ENCODE assay signal across 1 cellular context in the genomic region with DNA sequence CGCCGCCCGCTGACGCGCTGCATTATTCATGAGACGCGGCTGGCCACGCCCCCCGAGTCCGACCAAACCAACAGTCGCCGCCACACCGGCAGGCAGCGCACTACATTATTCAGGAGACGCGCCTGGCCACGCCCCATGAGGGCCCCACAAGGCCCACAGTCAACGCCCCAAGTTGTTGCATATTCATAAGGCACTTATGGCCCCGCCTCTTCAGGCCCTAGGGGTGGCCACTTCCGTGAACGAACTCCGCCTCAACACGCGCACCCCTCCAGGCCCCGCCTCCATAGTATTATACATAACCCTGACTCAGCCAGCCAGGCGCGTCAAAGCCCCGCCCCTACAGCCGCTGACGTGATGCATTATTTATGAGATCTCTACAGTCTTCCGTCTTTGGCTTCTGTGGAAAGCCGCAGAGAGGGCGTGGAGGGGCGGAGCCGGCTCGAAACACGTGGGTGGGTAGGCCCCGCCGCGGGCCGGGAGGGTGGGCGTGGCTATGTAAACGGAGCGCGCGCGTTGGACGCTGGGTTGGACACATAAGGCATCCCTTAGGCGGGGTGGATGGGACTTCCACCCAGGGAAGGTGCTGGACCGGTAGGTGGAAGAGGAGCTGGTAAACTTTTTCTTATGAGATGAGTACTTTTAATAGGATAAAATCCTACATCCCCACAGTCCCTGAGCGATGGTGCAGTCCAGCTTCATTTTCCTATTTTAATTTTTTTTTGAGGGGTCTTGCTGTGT.
TF ChIP-seq lines count a peak whose summit lies in the region.

No MANE protein-coding gene starts in this region.

TF ChIP-seq in HepG2, 621 proteins besides CTCF, POLR2A, EP300 and RAD21 (continued from another document and continues in another):
- TF ChIP-seq, protein P1, sequence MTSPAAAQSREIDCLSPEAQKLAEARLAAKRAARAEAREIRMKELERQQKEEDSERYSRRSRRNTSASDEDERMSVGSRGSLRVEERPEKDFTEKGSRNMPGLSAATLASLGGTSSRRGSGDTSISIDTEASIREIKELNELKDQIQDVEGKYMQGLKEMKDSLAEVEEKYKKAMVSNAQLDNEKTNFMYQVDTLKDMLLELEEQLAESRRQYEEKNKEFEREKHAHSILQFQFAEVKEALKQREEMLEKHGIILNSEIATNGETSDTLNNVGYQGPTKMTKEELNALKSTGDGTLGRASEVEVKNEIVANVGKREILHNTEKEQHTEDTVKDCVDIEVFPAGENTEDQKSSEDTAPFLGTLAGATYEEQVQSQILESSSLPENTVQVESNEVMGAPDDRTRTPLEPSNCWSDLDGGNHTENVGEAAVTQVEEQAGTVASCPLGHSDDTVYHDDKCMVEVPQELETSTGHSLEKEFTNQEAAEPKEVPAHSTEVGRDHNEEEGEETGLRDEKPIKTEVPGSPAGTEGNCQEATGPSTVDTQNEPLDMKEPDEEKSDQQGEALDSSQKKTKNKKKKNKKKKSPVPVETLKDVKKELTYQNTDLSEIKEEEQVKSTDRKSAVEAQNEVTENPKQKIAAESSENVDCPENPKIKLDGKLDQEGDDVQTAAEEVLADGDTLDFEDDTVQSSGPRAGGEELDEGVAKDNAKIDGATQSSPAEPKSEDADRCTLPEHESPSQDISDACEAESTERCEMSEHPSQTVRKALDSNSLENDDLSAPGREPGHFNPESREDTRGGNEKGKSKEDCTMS (CRISPR knock-in tag; conservative IDR thresholded peaks at IDR 0.05), result no peak
- TF ChIP-seq NR2F2 (IDR thresholded peaks at IDR 0.05; ENCODE audit: borderline replicate concordance, low read depth) (no peak), ZNF75D (CRISPR knock-in tag; IDR thresholded peaks at IDR 0.05; ENCODE audit: borderline replicate concordance) (no peak), AGO1 (IDR thresholded peaks at IDR 0.05; ENCODE audit: low read depth, low read length, poor library complexity, severe bottlenecking) (peak; percentile 53), PITX1 (CRISPR knock-in tag; IDR thresholded peaks at IDR 0.05) (no peak), WIZ (CRISPR knock-in tag; IDR thresholded peaks at IDR 0.05) (no peak), ZNF772 (CRISPR knock-in tag; IDR thresholded peaks at IDR 0.05) (no peak), ZNF383 (CRISPR knock-in tag; IDR thresholded peaks at IDR 0.05; ENCODE audit: borderline replicate concordance) (no peak), FOXO1 (CRISPR knock-in tag; IDR thresholded peaks at IDR 0.05) (no peak), NCOA2 (CRISPR knock-in tag; IDR thresholded peaks at IDR 0.05) (no peak), ZNF251 (CRISPR knock-in tag; IDR thresholded peaks at IDR 0.05) (no peak), ZNF558 (CRISPR knock-in tag; IDR thresholded peaks at IDR 0.05; ENCODE audit: borderline replicate concordance) (no peak), FIP1L1 (IDR thresholded peaks at IDR 0.05; ENCODE audit: borderline replicate concordance, insufficient read depth, low read depth, low read length) (no peak), ZNF792 (CRISPR knock-in tag; IDR thresholded peaks at IDR 0.05) (no peak), ZNF431 (CRISPR knock-in tag; IDR thresholded peaks at IDR 0.05; ENCODE audit: borderline replicate concordance, low read depth) (no peak), ZNF713 (CRISPR knock-in tag; IDR thresholded peaks at IDR 0.05) (no peak), KLF13 (CRISPR knock-in tag; IDR thresholded peaks at IDR 0.05) (no peak), HNRNPUL1 (IDR thresholded peaks at IDR 0.05; ENCODE audit: low read depth, low read length) (no peak), ZNF552 (CRISPR knock-in tag; IDR thresholded peaks at IDR 0.05; ENCODE audit: borderline replicate concordance) (no peak), MED1 (CRISPR knock-in tag; IDR thresholded peaks at IDR 0.05) (peak; percentile 42; the same call in 1 of the 2 replicates), ZKSCAN1 (IDR thresholded peaks at IDR 0.05; ENCODE audit: low read length) (no peak), SAFB2 (CRISPR knock-in tag; IDR thresholded peaks at IDR 0.05; ENCODE audit: borderline replicate concordance, low read depth) (no peak), YEATS2 (CRISPR knock-in tag; IDR thresholded peaks at IDR 0.05; ENCODE audit: borderline replicate concordance) (no peak), MAFF (IDR thresholded peaks at IDR 0.05; ENCODE audit: low read depth, low read length) (peak; percentile 62), NKX3-1 (CRISPR knock-in tag; IDR thresholded peaks at IDR 0.05) (no peak), ZNF567 (CRISPR knock-in tag; IDR thresholded peaks at IDR 0.05; ENCODE audit: borderline replicate concordance) (no peak), GFI1 (CRISPR knock-in tag; IDR thresholded peaks at IDR 0.05; ENCODE audit: borderline replicate concordance) (no peak), GABPB1 (CRISPR knock-in tag; IDR thresholded peaks at IDR 0.05) (peak; percentile 37; the same call in 1 of the 2 replicates), RFXANK (CRISPR knock-in tag; IDR thresholded peaks at IDR 0.05) (no peak)
- TF ChIP-seq, protein P2, sequence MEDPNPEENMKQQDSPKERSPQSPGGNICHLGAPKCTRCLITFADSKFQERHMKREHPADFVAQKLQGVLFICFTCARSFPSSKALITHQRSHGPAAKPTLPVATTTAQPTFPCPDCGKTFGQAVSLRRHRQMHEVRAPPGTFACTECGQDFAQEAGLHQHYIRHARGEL (CRISPR knock-in tag; IDR thresholded peaks at IDR 0.05), result no peak
- TF ChIP-seq, protein P3, sequence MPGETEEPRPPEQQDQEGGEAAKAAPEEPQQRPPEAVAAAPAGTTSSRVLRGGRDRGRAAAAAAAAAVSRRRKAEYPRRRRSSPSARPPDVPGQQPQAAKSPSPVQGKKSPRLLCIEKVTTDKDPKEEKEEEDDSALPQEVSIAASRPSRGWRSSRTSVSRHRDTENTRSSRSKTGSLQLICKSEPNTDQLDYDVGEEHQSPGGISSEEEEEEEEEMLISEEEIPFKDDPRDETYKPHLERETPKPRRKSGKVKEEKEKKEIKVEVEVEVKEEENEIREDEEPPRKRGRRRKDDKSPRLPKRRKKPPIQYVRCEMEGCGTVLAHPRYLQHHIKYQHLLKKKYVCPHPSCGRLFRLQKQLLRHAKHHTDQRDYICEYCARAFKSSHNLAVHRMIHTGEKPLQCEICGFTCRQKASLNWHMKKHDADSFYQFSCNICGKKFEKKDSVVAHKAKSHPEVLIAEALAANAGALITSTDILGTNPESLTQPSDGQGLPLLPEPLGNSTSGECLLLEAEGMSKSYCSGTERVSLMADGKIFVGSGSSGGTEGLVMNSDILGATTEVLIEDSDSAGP (CRISPR knock-in tag; IDR thresholded peaks at IDR 0.05; ENCODE audit: borderline replicate concordance), result no peak
- TF ChIP-seq, protein P4, sequence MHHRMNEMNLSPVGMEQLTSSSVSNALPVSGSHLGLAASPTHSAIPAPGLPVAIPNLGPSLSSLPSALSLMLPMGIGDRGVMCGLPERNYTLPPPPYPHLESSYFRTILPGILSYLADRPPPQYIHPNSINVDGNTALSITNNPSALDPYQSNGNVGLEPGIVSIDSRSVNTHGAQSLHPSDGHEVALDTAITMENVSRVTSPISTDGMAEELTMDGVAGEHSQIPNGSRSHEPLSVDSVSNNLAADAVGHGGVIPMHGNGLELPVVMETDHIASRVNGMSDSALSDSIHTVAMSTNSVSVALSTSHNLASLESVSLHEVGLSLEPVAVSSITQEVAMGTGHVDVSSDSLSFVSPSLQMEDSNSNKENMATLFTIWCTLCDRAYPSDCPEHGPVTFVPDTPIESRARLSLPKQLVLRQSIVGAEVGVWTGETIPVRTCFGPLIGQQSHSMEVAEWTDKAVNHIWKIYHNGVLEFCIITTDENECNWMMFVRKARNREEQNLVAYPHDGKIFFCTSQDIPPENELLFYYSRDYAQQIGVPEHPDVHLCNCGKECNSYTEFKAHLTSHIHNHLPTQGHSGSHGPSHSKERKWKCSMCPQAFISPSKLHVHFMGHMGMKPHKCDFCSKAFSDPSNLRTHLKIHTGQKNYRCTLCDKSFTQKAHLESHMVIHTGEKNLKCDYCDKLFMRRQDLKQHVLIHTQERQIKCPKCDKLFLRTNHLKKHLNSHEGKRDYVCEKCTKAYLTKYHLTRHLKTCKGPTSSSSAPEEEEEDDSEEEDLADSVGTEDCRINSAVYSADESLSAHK (CRISPR knock-in tag; IDR thresholded peaks at IDR 0.05; ENCODE audit: borderline replicate concordance), result no peak
- TF ChIP-seq, protein P5, sequence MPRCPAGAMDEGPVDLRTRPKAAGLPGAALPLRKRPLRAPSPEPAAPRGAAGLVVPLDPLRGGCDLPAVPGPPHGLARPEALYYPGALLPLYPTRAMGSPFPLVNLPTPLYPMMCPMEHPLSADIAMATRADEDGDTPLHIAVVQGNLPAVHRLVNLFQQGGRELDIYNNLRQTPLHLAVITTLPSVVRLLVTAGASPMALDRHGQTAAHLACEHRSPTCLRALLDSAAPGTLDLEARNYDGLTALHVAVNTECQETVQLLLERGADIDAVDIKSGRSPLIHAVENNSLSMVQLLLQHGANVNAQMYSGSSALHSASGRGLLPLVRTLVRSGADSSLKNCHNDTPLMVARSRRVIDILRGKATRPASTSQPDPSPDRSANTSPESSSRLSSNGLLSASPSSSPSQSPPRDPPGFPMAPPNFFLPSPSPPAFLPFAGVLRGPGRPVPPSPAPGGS (CRISPR knock-in tag; IDR thresholded peaks at IDR 0.05), result no peak
- TF ChIP-seq, protein P6, sequence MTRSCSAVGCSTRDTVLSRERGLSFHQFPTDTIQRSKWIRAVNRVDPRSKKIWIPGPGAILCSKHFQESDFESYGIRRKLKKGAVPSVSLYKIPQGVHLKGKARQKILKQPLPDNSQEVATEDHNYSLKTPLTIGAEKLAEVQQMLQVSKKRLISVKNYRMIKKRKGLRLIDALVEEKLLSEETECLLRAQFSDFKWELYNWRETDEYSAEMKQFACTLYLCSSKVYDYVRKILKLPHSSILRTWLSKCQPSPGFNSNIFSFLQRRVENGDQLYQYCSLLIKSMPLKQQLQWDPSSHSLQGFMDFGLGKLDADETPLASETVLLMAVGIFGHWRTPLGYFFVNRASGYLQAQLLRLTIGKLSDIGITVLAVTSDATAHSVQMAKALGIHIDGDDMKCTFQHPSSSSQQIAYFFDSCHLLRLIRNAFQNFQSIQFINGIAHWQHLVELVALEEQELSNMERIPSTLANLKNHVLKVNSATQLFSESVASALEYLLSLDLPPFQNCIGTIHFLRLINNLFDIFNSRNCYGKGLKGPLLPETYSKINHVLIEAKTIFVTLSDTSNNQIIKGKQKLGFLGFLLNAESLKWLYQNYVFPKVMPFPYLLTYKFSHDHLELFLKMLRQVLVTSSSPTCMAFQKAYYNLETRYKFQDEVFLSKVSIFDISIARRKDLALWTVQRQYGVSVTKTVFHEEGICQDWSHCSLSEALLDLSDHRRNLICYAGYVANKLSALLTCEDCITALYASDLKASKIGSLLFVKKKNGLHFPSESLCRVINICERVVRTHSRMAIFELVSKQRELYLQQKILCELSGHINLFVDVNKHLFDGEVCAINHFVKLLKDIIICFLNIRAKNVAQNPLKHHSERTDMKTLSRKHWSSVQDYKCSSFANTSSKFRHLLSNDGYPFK (CRISPR knock-in tag; IDR thresholded peaks at IDR 0.05; ENCODE audit: borderline replicate concordance), result no peak
- TF ChIP-seq, protein P7, sequence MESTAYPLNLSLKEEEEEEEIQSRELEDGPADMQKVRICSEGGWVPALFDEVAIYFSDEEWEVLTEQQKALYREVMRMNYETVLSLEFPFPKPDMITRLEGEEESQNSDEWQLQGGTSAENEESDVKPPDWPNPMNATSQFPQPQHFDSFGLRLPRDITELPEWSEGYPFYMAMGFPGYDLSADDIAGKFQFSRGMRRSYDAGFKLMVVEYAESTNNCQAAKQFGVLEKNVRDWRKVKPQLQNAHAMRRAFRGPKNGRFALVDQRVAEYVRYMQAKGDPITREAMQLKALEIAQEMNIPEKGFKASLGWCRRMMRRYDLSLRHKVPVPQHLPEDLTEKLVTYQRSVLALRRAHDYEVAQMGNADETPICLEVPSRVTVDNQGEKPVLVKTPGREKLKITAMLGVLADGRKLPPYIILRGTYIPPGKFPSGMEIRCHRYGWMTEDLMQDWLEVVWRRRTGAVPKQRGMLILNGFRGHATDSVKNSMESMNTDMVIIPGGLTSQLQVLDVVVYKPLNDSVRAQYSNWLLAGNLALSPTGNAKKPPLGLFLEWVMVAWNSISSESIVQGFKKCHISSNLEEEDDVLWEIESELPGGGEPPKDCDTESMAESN (CRISPR knock-in tag; conservative IDR thresholded peaks at IDR 0.05), result peak; percentile 76
- TF ChIP-seq, protein P8, sequence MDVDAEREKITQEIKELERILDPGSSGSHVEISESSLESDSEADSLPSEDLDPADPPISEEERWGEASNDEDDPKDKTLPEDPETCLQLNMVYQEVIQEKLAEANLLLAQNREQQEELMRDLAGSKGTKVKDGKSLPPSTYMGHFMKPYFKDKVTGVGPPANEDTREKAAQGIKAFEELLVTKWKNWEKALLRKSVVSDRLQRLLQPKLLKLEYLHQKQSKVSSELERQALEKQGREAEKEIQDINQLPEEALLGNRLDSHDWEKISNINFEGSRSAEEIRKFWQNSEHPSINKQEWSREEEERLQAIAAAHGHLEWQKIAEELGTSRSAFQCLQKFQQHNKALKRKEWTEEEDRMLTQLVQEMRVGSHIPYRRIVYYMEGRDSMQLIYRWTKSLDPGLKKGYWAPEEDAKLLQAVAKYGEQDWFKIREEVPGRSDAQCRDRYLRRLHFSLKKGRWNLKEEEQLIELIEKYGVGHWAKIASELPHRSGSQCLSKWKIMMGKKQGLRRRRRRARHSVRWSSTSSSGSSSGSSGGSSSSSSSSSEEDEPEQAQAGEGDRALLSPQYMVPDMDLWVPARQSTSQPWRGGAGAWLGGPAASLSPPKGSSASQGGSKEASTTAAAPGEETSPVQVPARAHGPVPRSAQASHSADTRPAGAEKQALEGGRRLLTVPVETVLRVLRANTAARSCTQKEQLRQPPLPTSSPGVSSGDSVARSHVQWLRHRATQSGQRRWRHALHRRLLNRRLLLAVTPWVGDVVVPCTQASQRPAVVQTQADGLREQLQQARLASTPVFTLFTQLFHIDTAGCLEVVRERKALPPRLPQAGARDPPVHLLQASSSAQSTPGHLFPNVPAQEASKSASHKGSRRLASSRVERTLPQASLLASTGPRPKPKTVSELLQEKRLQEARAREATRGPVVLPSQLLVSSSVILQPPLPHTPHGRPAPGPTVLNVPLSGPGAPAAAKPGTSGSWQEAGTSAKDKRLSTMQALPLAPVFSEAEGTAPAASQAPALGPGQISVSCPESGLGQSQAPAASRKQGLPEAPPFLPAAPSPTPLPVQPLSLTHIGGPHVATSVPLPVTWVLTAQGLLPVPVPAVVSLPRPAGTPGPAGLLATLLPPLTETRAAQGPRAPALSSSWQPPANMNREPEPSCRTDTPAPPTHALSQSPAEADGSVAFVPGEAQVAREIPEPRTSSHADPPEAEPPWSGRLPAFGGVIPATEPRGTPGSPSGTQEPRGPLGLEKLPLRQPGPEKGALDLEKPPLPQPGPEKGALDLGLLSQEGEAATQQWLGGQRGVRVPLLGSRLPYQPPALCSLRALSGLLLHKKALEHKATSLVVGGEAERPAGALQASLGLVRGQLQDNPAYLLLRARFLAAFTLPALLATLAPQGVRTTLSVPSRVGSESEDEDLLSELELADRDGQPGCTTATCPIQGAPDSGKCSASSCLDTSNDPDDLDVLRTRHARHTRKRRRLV (CRISPR knock-in tag; IDR thresholded peaks at IDR 0.05), result peak; percentile 100
- TF ChIP-seq, protein P9, sequence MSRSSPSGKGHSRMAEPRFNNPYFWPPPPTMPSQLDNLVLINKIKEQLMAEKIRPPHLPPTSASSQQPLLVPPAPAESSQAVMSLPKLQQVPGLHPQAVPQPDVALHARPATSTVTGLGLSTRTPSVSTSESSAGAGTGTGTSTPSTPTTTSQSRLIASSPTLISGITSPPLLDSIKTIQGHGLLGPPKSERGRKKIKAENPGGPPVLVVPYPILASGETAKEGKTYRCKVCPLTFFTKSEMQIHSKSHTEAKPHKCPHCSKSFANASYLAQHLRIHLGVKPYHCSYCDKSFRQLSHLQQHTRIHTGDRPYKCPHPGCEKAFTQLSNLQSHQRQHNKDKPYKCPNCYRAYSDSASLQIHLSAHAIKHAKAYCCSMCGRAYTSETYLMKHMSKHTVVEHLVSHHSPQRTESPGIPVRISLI (CRISPR knock-in tag; IDR thresholded peaks at IDR 0.05; ENCODE audit: borderline replicate concordance), result no peak
